7 cellular contexts compared by ENCODE assay signal in genomic region chr4:74158561-74159396, GRCh38. TPM values are rescaled to one million over a fixed set of nuclear protein-coding genes. Genes with fewer than 3 reads are reported as not detected.
A peak's percentile ranks its signal among the peaks of the same experiment; 100 is the strongest.
DNase-seq lines count a peak whose midpoint lies in the region; ATAC-seq and TF ChIP-seq lines count a peak whose summit lies in the region.

No MANE protein-coding gene starts in this region.

- peak overlapping the region; percentile 92 for H3K27ac ChIP-seq in lower lobe of right lung
- peak overlapping the region; percentile 81 to 82 for H3K27ac ChIP-seq in tibial artery

- H3K4me3 ChIP-seq in GM06990 (replicated peaks; ENCODE audit: low read depth, low read length) (peak overlapping the region; percentile 85), MG63 (peak overlapping the region; percentile 57), lower lobe of right lung (peak overlapping the region; percentile 64), tibial artery (peak overlapping the region; percentile 66 to 68)

- intact Hi-C loops in lower lobe of right lung (cut with DNase I): no loop called here
- intact Hi-C loops in tibial artery (cut with DNase I; ENCODE audit: low total_unique reads): loop anchor here (5.0 kb wide), 1 partner anchor 1519 kb away; no protein-coding TSS in a partner anchor

- H3K27ac Mint-ChIP-seq in brain: peak overlapping the region; percentile 78 to 99 (median 95)

- peak overlapping the region; percentile 85 to 98 (median 88) for H3K4me3 Mint-ChIP-seq in brain

- H3K9me3 ChIP-seq in MG63: no peaks in the 10 kb centered on the region
- no peaks in the 10 kb centered on the region for H3K9me3 ChIP-seq in lower lobe of right lung
- H3K9me3 ChIP-seq in tibial artery: no peaks in the 10 kb centered on the region

- DNase-seq in GM06990 (ENCODE audit: extremely low read depth, insufficient read length) (no peak), MG63 (no peak), lower lobe of right lung (no peak), tibial artery (no peak), AG20443 (ENCODE audit: low spot score) (no peak)

- H3K27me3 Mint-ChIP-seq in brain: peaks cover 6% of the 10 kb centered on the region

- no peak for TF ChIP-seq CTCF in GM06990 (IDR thresholded peaks at IDR 0.05; ENCODE audit: insufficient read depth, low read length, poor library complexity, severe bottlenecking)
- no peak for TF ChIP-seq CTCF in brain (conservative IDR thresholded peaks at IDR 0.05)
- no peak for TF ChIP-seq CTCF in lower lobe of right lung (IDR thresholded peaks at IDR 0.05)
- TF ChIP-seq CTCF in tibial artery (IDR thresholded peaks at IDR 0.05): no peak

- peaks cover 49% of the 10 kb centered on the region for H3K4me1 Mint-ChIP-seq in brain

- H3K27me3 ChIP-seq in GM06990 (replicated peaks; ENCODE audit: control insufficient read depth, insufficient read depth, low read length) (no peaks in the 10 kb centered on the region), MG63 (no peaks in the 10 kb centered on the region), lower lobe of right lung (ENCODE audit: low read depth) (no peaks in the 10 kb centered on the region), tibial artery (no peaks in the 10 kb centered on the region)

- H3K4me1 ChIP-seq in lower lobe of right lung: peaks cover 20% of the 10 kb centered on the region
- peaks cover 0 to 12% (median 5%) of the 10 kb centered on the region in 4 donors for H3K4me1 ChIP-seq in tibial artery

- H3K36me3 Mint-ChIP-seq in brain: peaks cover 19% of the 10 kb centered on the region

- ATAC-seq in lower lobe of right lung: no peak
- no peak for ATAC-seq in activated CD4-positive, CD25-positive, alpha-beta regulatory T cell treated with anti-CD3 and anti-CD28 coated beads, Interleukin-2, amount 50 U/mL, for 24 hours

- H3K36me3 ChIP-seq in GM06990 (ENCODE audit: control insufficient read depth, insufficient read depth, low read length) (no peaks in the 10 kb centered on the region), MG63 (peaks cover 4% of the 10 kb centered on the region), lower lobe of right lung (peaks cover 9% of the 10 kb centered on the region), tibial artery (peaks cover 0 to 4% (median 0%) of the 10 kb centered on the region in 3 donors)

- no peaks in the 10 kb centered on the region for H3K9me3 Mint-ChIP-seq in brain

RNA-seq across cellular contexts. Expression of gene MTHFD2L, which starts 0.9 kb away (rescaled TPM):
- total RNA-seq in MG63 (2014; rRNA removed; shearing (Covaris generic); ENCODE audit: low replicate concordance): 6.7 and 21.3 TPM in 2 replicates
- polyA plus RNA-seq in brain (ENCODE audit: insufficient read depth, low read depth, low replicate concordance): 5.4 TPM
- 11.0 TPM for total RNA-seq in lower lobe of right lung

RNA-seq across cellular contexts. Expression of gene CXCL2, which starts 59.8 kb away (rescaled TPM):
- not detected in 2 replicates for total RNA-seq in MG63 (2014; rRNA removed; shearing (Covaris generic); ENCODE audit: low replicate concordance)
- polyA plus RNA-seq in brain (ENCODE audit: insufficient read depth, low read depth, low replicate concordance): not detected
- total RNA-seq in lower lobe of right lung: 30.1 TPM

Comparison
In these comparisons a context has a peak if more than half of its experiments do, and no peak if none do; other contexts are left out.
1. RNA of gene CXCL2, which starts 59.8 kb away (total RNA-seq): 30.1 TPM in lower lobe of right lung (single experiment); not detected in MG63; every median in the first group is over 10 times any median in the second.
2. Peak in every context shown above with its lines, with median percentiles within 50 percentile points of each other: H3K4me3 ChIP-seq.